In the genomic region with DNA sequence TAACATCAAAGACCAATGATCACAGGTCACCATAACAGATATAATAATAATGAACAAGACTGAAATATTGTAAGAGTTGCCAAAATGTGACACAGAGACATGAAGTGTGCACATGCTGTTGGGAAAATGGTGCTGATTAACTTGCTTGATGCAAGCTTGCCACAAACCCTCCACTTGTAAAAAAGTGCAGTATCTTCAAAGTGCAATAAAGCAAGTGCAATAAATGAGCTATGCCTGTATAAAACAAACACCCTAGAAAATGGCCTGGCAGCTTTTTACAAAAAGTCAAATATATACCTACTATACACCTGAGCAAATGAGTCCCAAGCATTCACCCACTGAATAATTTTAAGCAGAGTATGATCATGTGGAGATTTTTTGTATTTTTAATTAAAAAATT, we compare ENCODE assay signal across 9 cellular contexts.
"Had no signal": no experiment of that assay in that cellular context is flagged by ENCODE, and none has a peak within 500 bp of the region (broad histone marks: within the 10 kb centered on the region; RNA-seq: fewer than 3 reads in every experiment).

No MANE protein-coding gene starts in this region.

- ATAC-seq: HCT116 had no signal

- H3K27ac ChIP-seq: GM23248, HL-60 had no signal

- H3K4me1 ChIP-seq: HAP-1 had no signal

- H3K4me3 ChIP-seq: GM23248, HAP-1 had no signal

- H3K9me3 ChIP-seq: HAP-1 had no signal

- DNase-seq: GM23248, GOT3, H7, HFFc6, IMR-90, KBM-7 had no signal

- H3K36me3 ChIP-seq: HAP-1 had no signal
